In genomic region chr1:44151808-44152207, GRCh38 we compare ENCODE assay signal across 39 cellular contexts. TPM values are rescaled to one million over a fixed set of nuclear protein-coding genes. Genes with fewer than 3 reads are reported as not detected.
"Had no signal": no experiment of that assay in that cellular context is flagged by ENCODE, and none has a peak within 500 bp of the region (broad histone marks: within the 10 kb centered on the region; RNA-seq: fewer than 3 reads in every experiment).

No MANE protein-coding gene starts in this region.

- ATAC-seq: Right ventricle myocardium inferior had no signal

- H3K36me3 Mint-ChIP-seq: activated CD4-positive, alpha-beta memory T cell treated with anti-CD3 and anti-CD28 coated beads for 36 hours; activated naive CD4-positive, alpha-beta T cell treated with anti-CD3 and anti-CD28 coated beads, Interleukin-2, amount 50 U/mL, for 72 hours had no signal

- H3K9me3 ChIP-seq: MG63 had no signal

- H3K9me3 Mint-ChIP-seq: activated CD4-positive, alpha-beta memory T cell treated with anti-CD3 and anti-CD28 coated beads for 36 hours; activated T-helper 1 cell treated with anti-CD3 and anti-CD28 coated beads, Interleukin-12 subunit alpha, Interleukin-12 subunit beta, Interleukin-2, Interleukin-4 antibody, amounts not matched to agents 30 ng/mL and 10 ng/mL and 1 ng/mL, durations not matched to agents 14 hours and 24 hours and 36 hours had no signal

- H3K27ac Mint-ChIP-seq: activated CD4-positive, alpha-beta memory T cell treated with anti-CD3 and anti-CD28 coated beads for 36 hours; activated naive CD4-positive, alpha-beta T cell treated with anti-CD3 and anti-CD28 coated beads for 36 hours; activated naive CD4-positive, alpha-beta T cell treated with anti-CD3 and anti-CD28 coated beads, Interleukin-2, amount 50 U/mL, for 72 hours; activated T-helper 1 cell treated with anti-CD3 and anti-CD28 coated beads, Interleukin-12 subunit alpha, Interleukin-12 subunit beta, Interleukin-2, Interleukin-4 antibody, amounts not matched to agents 30 ng/mL and 10 ng/mL and 1 ng/mL, durations not matched to agents 14 hours and 24 hours and 36 hours had no signal

- H3K4me3 Mint-ChIP-seq: activated CD4-positive, alpha-beta memory T cell treated with anti-CD3 and anti-CD28 coated beads for 36 hours; activated naive CD4-positive, alpha-beta T cell treated with anti-CD3 and anti-CD28 coated beads for 36 hours; activated T-cell treated with anti-CD3 and anti-CD28 coated beads, Interleukin-2, amount 50 U/mL, for 4 hours; activated T-helper 1 cell treated with anti-CD3 and anti-CD28 coated beads, Interleukin-12 subunit alpha, Interleukin-12 subunit beta, Interleukin-2, Interleukin-4 antibody, amounts not matched to agents 30 ng/mL and 10 ng/mL and 1 ng/mL, durations not matched to agents 14 hours and 24 hours and 36 hours had no signal

- H3K27ac ChIP-seq: brain microvascular endothelial cell, PC-9, RWPE1 had no signal

- H3K36me3 ChIP-seq: brain microvascular endothelial cell, MG63 had no signal

- H2AFZ ChIP-seq: PC-9 had no signal

- H3K4me2 ChIP-seq: PC-9 had no signal

- FAIRE-seq: RCC 7860 had no signal

- H3K4me3 ChIP-seq: MG63, PC-9 had no signal

- DNase-seq: activated CD4-positive, alpha-beta T cell treated with anti-CD3 and anti-CD28 coated beads, Interleukin-2, amount 50 U/mL, for 1 hour; activated CD8-positive, alpha-beta memory T cell treated with anti-CD3 and anti-CD28 coated beads, Interleukin-2, amount 50 U/mL, for 4 hours; activated gamma-delta T cell treated with Interleukin-2 at 50 U/mL for 16 hours; activated T-cell treated with anti-CD3 and anti-CD28 coated beads for 4 hours; activated T-cell treated with anti-CD3 and anti-CD28 coated beads, Interleukin-2, amount 50 U/mL, for 4 hours; amniotic stem cell; aorta; brain microvascular endothelial cell; central memory CD4-positive, alpha-beta T cell; Kasumi-1; KG1; MG63; NCI-H1048; NCI-H1105 treated with DMSO at 0.1 percent for 48 hours; NCI-H1436 treated with DMSO at 0.1 percent for 48 hours; NCI-H1694 treated with DMSO at 0.1 percent for 48 hours; NCI-H2029; NCI-H2107; NCI-H2171; NCI-H510A; NCI-H526; NCI-H748 treated with DMSO at 0.1 percent for 48 hours; NK-92 treated with Interleukin-12 subunit alpha and Interleukin-12 subunit beta, amount 100 ng/mL, for 24 hours; PC-9; SIG-M5; SW 1271; T1000 had no signal

- H3K27me3 ChIP-seq: brain microvascular endothelial cell, MG63 had no signal

RNA-seq across cellular contexts. Expression of gene KLF18, which starts 10.4 kb away (rescaled TPM):
- total RNA-seq: activated CD4-positive, alpha-beta memory T cell treated with anti-CD3 and anti-CD28 coated beads for 36 hours; activated naive CD4-positive, alpha-beta T cell treated with anti-CD3 and anti-CD28 coated beads for 36 hours; activated naive CD4-positive, alpha-beta T cell treated with anti-CD3 and anti-CD28 coated beads, Interleukin-2, amount 50 U/mL, for 72 hours; activated T-cell treated with anti-CD3 and anti-CD28 coated beads, Interleukin-2, amount 50 U/mL, for 4 hours; activated T-helper 1 cell treated with anti-CD3 and anti-CD28 coated beads, Interleukin-12 subunit alpha, Interleukin-12 subunit beta, Interleukin-2, Interleukin-4 antibody, amounts not matched to agents 30 ng/mL and 10 ng/mL and 1 ng/mL, durations not matched to agents 14 hours and 24 hours and 36 hours; aorta; cerebellum; OCI-LY7; PC-9; Right ventricle myocardium inferior; SK-MEL-5; T-helper 1 cell treated with Interleukin-12 subunit alpha and Interleukin-12 subunit beta and Interleukin-4 antibody, amounts not matched to agents 30 ng/mL and 1 ng/mL, for 36 hours; T-helper 2 cell treated with Interferon-gamma antibody and Interleukin-4, amounts not matched to agents 100 ng/mL and 5 ng/mL, for 36 hours had no signal
- polyA plus RNA-seq: aorta had no signal

RNA-seq across cellular contexts. Expression of gene KLF17, which starts 33.2 kb away (rescaled TPM):
- total RNA-seq: activated CD4-positive, alpha-beta memory T cell treated with anti-CD3 and anti-CD28 coated beads for 36 hours; activated naive CD4-positive, alpha-beta T cell treated with anti-CD3 and anti-CD28 coated beads for 36 hours; activated naive CD4-positive, alpha-beta T cell treated with anti-CD3 and anti-CD28 coated beads, Interleukin-2, amount 50 U/mL, for 72 hours; activated T-cell treated with anti-CD3 and anti-CD28 coated beads, Interleukin-2, amount 50 U/mL, for 4 hours; activated T-helper 1 cell treated with anti-CD3 and anti-CD28 coated beads, Interleukin-12 subunit alpha, Interleukin-12 subunit beta, Interleukin-2, Interleukin-4 antibody, amounts not matched to agents 30 ng/mL and 10 ng/mL and 1 ng/mL, durations not matched to agents 14 hours and 24 hours and 36 hours; cerebellum; OCI-LY7; PC-9; Right ventricle myocardium inferior; SK-MEL-5; T-helper 1 cell treated with Interleukin-12 subunit alpha and Interleukin-12 subunit beta and Interleukin-4 antibody, amounts not matched to agents 30 ng/mL and 1 ng/mL, for 36 hours; T-helper 2 cell treated with Interferon-gamma antibody and Interleukin-4, amounts not matched to agents 100 ng/mL and 5 ng/mL, for 36 hours had no signal
